ENCODE assay signal across 1 cellular context in genomic region chr21:46116189-46116845, GRCh38.
TF ChIP-seq lines count a peak whose summit lies in the region.

No MANE protein-coding gene starts in this region.

TF ChIP-seq in IMR-90, 13 proteins besides CTCF, POLR2A, EP300 and RAD21 (continued from another document):
- TF ChIP-seq ELK1 (IDR thresholded peaks at IDR 0.05; ENCODE audit: borderline replicate concordance, low read depth, low read length) (no peak), RFX5 (IDR thresholded peaks at IDR 0.05; ENCODE audit: low read depth, low read length) (no peak), MAFK (IDR thresholded peaks at IDR 0.05; ENCODE audit: low read depth, low read length) (no peak), SMC3 (IDR thresholded peaks at IDR 0.05; ENCODE audit: low read depth, low read length) (no peak), CHD1 (IDR thresholded peaks at IDR 0.05; ENCODE audit: low read depth, low read length) (no peak), NFE2L2 (IDR thresholded peaks at IDR 0.05; ENCODE audit: low read depth, low read length) (no peak), BHLHE40 (IDR thresholded peaks at IDR 0.05; ENCODE audit: low read depth, low read length) (no peak), MAZ (IDR thresholded peaks at IDR 0.05; ENCODE audit: borderline replicate concordance, low read depth, low read length) (no peak), USF2 (IDR thresholded peaks at IDR 0.05; ENCODE audit: low read depth, low read length) (no peak)
